In the genomic region with DNA sequence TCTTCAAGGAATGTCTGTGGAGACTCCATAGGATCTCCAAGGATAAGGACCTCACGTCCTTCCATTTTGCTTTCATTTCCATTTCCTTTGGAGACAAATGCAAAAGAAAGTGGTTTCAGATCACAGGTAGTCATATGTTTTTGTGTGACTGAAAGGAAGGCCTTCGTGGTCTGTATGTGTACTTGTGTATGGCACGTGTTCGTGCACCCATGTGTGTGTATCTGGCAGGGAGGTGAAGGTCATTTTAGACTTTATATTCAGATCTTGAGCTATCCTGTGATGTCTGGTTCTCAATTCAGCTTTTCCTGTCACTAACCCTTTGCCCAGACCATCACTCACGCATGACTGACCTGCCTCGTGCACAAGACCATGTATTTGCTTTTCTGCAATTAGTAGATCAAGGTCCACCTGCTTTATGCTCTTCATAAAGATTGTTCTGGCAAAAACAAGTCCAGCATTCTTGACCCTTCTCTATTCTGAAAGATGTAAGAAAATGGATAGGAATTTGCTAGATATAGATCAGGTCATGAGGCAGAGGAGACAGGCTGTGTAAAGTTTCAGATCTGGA, we compare ENCODE assay signal across 1 cellular context.
TF ChIP-seq lines count a peak whose summit lies in the region.

No MANE protein-coding gene starts in this region.

TF ChIP-seq in HepG2, 621 proteins besides CTCF, POLR2A, EP300 and RAD21 (continued from another document and continues in another):
- TF ChIP-seq, protein P1, sequence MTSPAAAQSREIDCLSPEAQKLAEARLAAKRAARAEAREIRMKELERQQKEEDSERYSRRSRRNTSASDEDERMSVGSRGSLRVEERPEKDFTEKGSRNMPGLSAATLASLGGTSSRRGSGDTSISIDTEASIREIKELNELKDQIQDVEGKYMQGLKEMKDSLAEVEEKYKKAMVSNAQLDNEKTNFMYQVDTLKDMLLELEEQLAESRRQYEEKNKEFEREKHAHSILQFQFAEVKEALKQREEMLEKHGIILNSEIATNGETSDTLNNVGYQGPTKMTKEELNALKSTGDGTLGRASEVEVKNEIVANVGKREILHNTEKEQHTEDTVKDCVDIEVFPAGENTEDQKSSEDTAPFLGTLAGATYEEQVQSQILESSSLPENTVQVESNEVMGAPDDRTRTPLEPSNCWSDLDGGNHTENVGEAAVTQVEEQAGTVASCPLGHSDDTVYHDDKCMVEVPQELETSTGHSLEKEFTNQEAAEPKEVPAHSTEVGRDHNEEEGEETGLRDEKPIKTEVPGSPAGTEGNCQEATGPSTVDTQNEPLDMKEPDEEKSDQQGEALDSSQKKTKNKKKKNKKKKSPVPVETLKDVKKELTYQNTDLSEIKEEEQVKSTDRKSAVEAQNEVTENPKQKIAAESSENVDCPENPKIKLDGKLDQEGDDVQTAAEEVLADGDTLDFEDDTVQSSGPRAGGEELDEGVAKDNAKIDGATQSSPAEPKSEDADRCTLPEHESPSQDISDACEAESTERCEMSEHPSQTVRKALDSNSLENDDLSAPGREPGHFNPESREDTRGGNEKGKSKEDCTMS (CRISPR knock-in tag; conservative IDR thresholded peaks at IDR 0.05): no peak
- TF ChIP-seq, protein P2, sequence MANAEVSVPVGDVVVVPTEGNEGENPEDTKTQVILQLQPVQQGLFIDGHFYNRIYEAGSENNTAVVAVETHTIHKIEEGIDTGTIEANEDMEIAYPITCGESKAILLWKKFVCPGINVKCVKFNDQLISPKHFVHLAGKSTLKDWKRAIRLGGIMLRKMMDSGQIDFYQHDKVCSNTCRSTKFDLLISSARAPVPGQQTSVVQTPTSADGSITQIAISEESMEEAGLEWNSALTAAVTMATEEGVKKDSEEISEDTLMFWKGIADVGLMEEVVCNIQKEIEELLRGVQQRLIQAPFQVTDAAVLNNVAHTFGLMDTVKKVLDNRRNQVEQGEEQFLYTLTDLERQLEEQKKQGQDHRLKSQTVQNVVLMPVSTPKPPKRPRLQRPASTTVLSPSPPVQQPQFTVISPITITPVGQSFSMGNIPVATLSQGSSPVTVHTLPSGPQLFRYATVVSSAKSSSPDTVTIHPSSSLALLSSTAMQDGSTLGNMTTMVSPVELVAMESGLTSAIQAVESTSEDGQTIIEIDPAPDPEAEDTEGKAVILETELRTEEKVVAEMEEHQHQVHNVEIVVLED (CRISPR knock-in tag; IDR thresholded peaks at IDR 0.05; ENCODE audit: borderline replicate concordance): no peak
- TF ChIP-seq GABPA (IDR thresholded peaks at IDR 0.05; ENCODE audit: low read depth, low read length) (no peak), GABPA (CRISPR knock-in tag; IDR thresholded peaks at IDR 0.05; ENCODE audit: low read depth) (peak; percentile 33; the same call in 1 of the 2 replicates), ZNF782 (CRISPR knock-in tag; IDR thresholded peaks at IDR 0.05; ENCODE audit: borderline replicate concordance) (no peak), ZBTB49 (CRISPR knock-in tag; IDR thresholded peaks at IDR 0.05; ENCODE audit: borderline replicate concordance) (no peak), ZNF780A (CRISPR knock-in tag; IDR thresholded peaks at IDR 0.05) (no peak), ZNF672 (CRISPR knock-in tag; IDR thresholded peaks at IDR 0.05) (no peak), ZNF772 (CRISPR knock-in tag; IDR thresholded peaks at IDR 0.05) (no peak), MEIS2 (CRISPR knock-in tag; IDR thresholded peaks at IDR 0.05) (no peak), TRIM24 (CRISPR knock-in tag; IDR thresholded peaks at IDR 0.05) (no peak), HNF4A (CRISPR knock-in tag; IDR thresholded peaks at IDR 0.05) (peak; percentile 92), ZNF646 (CRISPR knock-in tag; IDR thresholded peaks at IDR 0.05) (no peak), UBTF (CRISPR knock-in tag; IDR thresholded peaks at IDR 0.05) (no peak), KAT2B (IDR thresholded peaks at IDR 0.05; ENCODE audit: borderline replicate concordance, low read depth, low read length) (no peak), MLXIP (CRISPR knock-in tag; IDR thresholded peaks at IDR 0.05; ENCODE audit: borderline replicate concordance) (peak; percentile 95), CAMTA2 (CRISPR knock-in tag; IDR thresholded peaks at IDR 0.05; ENCODE audit: borderline replicate concordance) (no peak), GPN1 (CRISPR knock-in tag; IDR thresholded peaks at IDR 0.05; ENCODE audit: borderline replicate concordance) (no peak), NFE2L2 (IDR thresholded peaks at IDR 0.05; ENCODE audit: low read length) (no peak), ZBTB8A (CRISPR knock-in tag; IDR thresholded peaks at IDR 0.05; ENCODE audit: borderline replicate concordance, low read depth) (no peak), ZNF605 (CRISPR knock-in tag; IDR thresholded peaks at IDR 0.05) (no peak), ZNF335 (CRISPR knock-in tag; IDR thresholded peaks at IDR 0.05) (no peak), TFE3 (CRISPR knock-in tag; IDR thresholded peaks at IDR 0.05) (peak; percentile 84; the same call in 1 of the 2 replicates), ZNF629 (CRISPR knock-in tag; conservative IDR thresholded peaks at IDR 0.05) (0 out of 2 replicates have a peak, but pooled peaks have one; percentile 13), EZH2 (conservative IDR thresholded peaks at IDR 0.05; ENCODE audit: low read depth, low read length) (no peak), ZNF383 (CRISPR knock-in tag; IDR thresholded peaks at IDR 0.05; ENCODE audit: borderline replicate concordance) (no peak)
- TF ChIP-seq, protein P3, sequence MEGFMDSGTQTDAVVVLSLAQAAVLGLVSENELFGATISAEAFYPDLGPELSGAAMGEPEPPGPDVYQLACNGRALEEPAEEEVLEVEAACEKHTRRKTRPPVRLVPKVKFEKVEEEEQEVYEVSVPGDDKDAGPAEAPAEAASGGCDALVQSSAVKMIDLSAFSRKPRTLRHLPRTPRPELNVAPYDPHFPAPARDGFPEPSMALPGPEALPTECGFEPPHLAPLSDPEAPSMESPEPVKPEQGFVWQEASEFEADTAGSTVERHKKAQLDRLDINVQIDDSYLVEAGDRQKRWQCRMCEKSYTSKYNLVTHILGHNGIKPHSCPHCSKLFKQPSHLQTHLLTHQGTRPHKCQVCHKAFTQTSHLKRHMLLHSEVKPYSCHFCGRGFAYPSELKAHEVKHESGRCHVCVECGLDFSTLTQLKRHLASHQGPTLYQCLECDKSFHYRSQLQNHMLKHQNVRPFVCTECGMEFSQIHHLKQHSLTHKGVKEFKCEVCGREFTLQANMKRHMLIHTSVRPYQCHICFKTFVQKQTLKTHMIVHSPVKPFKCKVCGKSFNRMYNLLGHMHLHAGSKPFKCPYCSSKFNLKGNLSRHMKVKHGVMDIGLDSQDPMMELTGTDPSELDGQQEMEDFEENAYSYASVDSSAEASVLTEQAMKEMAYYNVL (CRISPR knock-in tag; IDR thresholded peaks at IDR 0.05; ENCODE audit: borderline replicate concordance): no peak
